Comparison of ENCODE assay signal across 11 cellular contexts in genomic region chr12:6374028-6374780, GRCh38. TPM values are rescaled to one million over a fixed set of nuclear protein-coding genes. Genes with fewer than 3 reads are reported as not detected.
DNase-seq lines count a peak whose midpoint lies in the region; ATAC-seq and TF ChIP-seq lines count a peak whose summit lies in the region.
"Had no signal": no experiment of that assay in that cellular context is flagged by ENCODE, and none has a peak within 500 bp of the region (broad histone marks: within the 10 kb centered on the region; RNA-seq: fewer than 3 reads in every experiment).

No MANE protein-coding gene starts in this region.

- peak overlapping the region; percentile 43 for H2BK5ac ChIP-seq in mesendoderm (ENCODE audit: low read length)

- TF ChIP-seq POLR2A in upper lobe of left lung (IDR thresholded peaks at IDR 0.05) (no peak), lower leg skin (IDR thresholded peaks at IDR 0.05) (no peak)

- no peak overlapping the region for H4K8ac ChIP-seq in mesendoderm (ENCODE audit: low read depth, low read length)

- peaks cover 27% of the 10 kb centered on the region for H3K79me2 ChIP-seq in mesendoderm (ENCODE audit: control insufficient read depth, insufficient read depth, low read length)

- no peak overlapping the region for H2BK120ac ChIP-seq in mesendoderm (ENCODE audit: low read depth, low read length)

- no peak for TF ChIP-seq EP300 in upper lobe of left lung (IDR thresholded peaks at IDR 0.05)

- WGBS in mesendoderm (ENCODE audit: extremely low coverage, insufficient coverage, low lambda C conversion rate) = no CpG with 5 or more reads among the region's 24 CpGs
- 73 to 88% methylated on average over 20 to 24 of the region's 24 CpGs for WGBS in upper lobe of left lung, 2 donors
- 90 to 94% methylated on average over 22 of the region's 24 CpGs for WGBS in lower leg skin, 2 donors

- peak overlapping the region; percentile 46 to 51 for H3K4me3 ChIP-seq in duodenal mucosa (ENCODE audit: low read depth in 1 of 2, low read length in 2 of 2)
- H3K4me3 ChIP-seq in mesendoderm (ENCODE audit: low read length) = peak overlapping the region; percentile 11
- peak overlapping the region; percentile 28 to 53 (median 48) for H3K4me3 ChIP-seq in upper lobe of left lung
- no peak overlapping the region for H3K4me3 ChIP-seq in lower leg skin (ENCODE audit: low read depth, poor library complexity, severe bottlenecking)

- TF ChIP-seq CTCF in upper lobe of left lung (IDR thresholded peaks at IDR 0.05) (no peak), lower leg skin (IDR thresholded peaks at IDR 0.05) (no peak)

- H3K4me2 ChIP-seq in mesendoderm (ENCODE audit: low read length) = peak overlapping the region; percentile 17

- no peak overlapping the region for H3K4ac ChIP-seq in mesendoderm (ENCODE audit: low read depth, low read length)

- H3K4me1 ChIP-seq in duodenal mucosa (ENCODE audit: control insufficient read depth in 1 of 2, insufficient read depth in 2 of 2, low read length in 2 of 2) = peaks cover 70 to 74% of the 10 kb centered on the region in 2 donors
- peaks cover 38% of the 10 kb centered on the region for H3K4me1 ChIP-seq in mesendoderm (ENCODE audit: control insufficient read depth, low read depth, low read length)
- H3K4me1 ChIP-seq in upper lobe of left lung = peaks cover 55 to 66% (median 64%) of the 10 kb centered on the region in 4 donors

- H3K27me3 ChIP-seq in duodenal mucosa (ENCODE audit: control insufficient read depth in 1 of 2, insufficient read depth in 2 of 2, low read length in 2 of 2) (no peaks in the 10 kb centered on the region), mesendoderm (ENCODE audit: insufficient read depth, low read length, poor library complexity) (no peaks in the 10 kb centered on the region), upper lobe of left lung (no peaks in the 10 kb centered on the region)

- peak overlapping the region; percentile 15 for H3K18ac ChIP-seq in mesendoderm (ENCODE audit: low read length)

- H3K27ac ChIP-seq in duodenal mucosa (ENCODE audit: low read depth, low read length) = peak overlapping the region; percentile 74
- H3K27ac ChIP-seq in mesendoderm (ENCODE audit: low read depth, low read length) = no peak overlapping the region
- peak overlapping the region; percentile 82 to 92 (median 88) for H3K27ac ChIP-seq in upper lobe of left lung

- H3K79me1 ChIP-seq in mesendoderm (ENCODE audit: low read length) = peaks cover 7% of the 10 kb centered on the region

- peak overlapping the region; percentile 86 for H3K56ac ChIP-seq in mesendoderm (ENCODE audit: low read length)

- DNase-seq in DMS79 treated with DMSO at 0.1 percent for 48 hours (lab: John Stamatoyannopoulos, UW) (peak; percentile 10), DMS79 (lab: John Stamatoyannopoulos, UW) (no peak), mesendoderm (peak; percentile 52), upper lobe of left lung (peak; percentile 21 to 80), T1000 (lab: John Stamatoyannopoulos, UW) (no peak), lower leg skin (ENCODE audit: low spot score in 2 of 2) (no peak), Kasumi-1 (lab: John Stamatoyannopoulos, UW) (no peak)
- DNase-seq: 8988T; activated T-cell treated with anti-CD3 and anti-CD28 coated beads, Interleukin-2, amount 50 U/mL, for 1 hour; KBM-7 had no signal

- no peak overlapping the region for H4K5ac ChIP-seq in mesendoderm (ENCODE audit: low read length)

- H2BK15ac ChIP-seq in mesendoderm (replicated peaks; ENCODE audit: low read depth) = no peak overlapping the region

- peak overlapping the region; percentile 92 for H3K23ac ChIP-seq in mesendoderm (ENCODE audit: low read length)

- H3K9me3 ChIP-seq in duodenal mucosa (ENCODE audit: control insufficient read depth in 1 of 2, low read length in 2 of 2) = no peaks in the 10 kb centered on the region
- no peaks in the 10 kb centered on the region for H3K9me3 ChIP-seq in upper lobe of left lung

- intact Hi-C loops in lower leg skin (cut with DNase I; ENCODE audit: low total_unique reads) = no loop called here

- H2AK5ac ChIP-seq in mesendoderm (ENCODE audit: low read length) = peak overlapping the region; percentile 66

- no peak for ATAC-seq in upper lobe of left lung (ENCODE audit: low FRiP score in 2 of 2)

- H3K9ac ChIP-seq in duodenal mucosa (ENCODE audit: low read depth in 1 of 2, low read length in 2 of 2) (peak overlapping the region; percentile 21 to 49), mesendoderm (ENCODE audit: low read length) (peak overlapping the region; percentile 63)

- H3K36me3 ChIP-seq in duodenal mucosa (ENCODE audit: control insufficient read depth in 1 of 2, insufficient read depth in 2 of 2, low read length in 2 of 2) (no peaks in the 10 kb centered on the region), mesendoderm (ENCODE audit: control insufficient read depth, insufficient read depth, low read length) (no peaks in the 10 kb centered on the region), upper lobe of left lung (no peaks in the 10 kb centered on the region)

RNA-seq across cellular contexts. Expression of gene SCNN1A, which starts 1.2 kb away (rescaled TPM):
- polyA plus RNA-seq in mesendoderm (2013, experiment 1 of 2) = 71.7 TPM
- polyA plus RNA-seq in mesendoderm (2013, experiment 2 of 2) = 73.4 TPM
- 100 to 1,000 TPM; 153 to 594 (median 346) TPM for total RNA-seq in upper lobe of left lung
- 100 to 1,000 TPM in 3 of 4 donors, 10 to 100 TPM in 1; 74.6 to 139 (median 119) TPM for total RNA-seq in lower leg skin

RNA-seq across cellular contexts. Expression of gene LTBR, which starts 9.8 kb away (rescaled TPM):
- polyA plus RNA-seq in mesendoderm (2013, experiment 1 of 2) = 16.5 TPM
- polyA plus RNA-seq in mesendoderm (2013, experiment 2 of 2) = 15.5 TPM
- total RNA-seq in upper lobe of left lung (100 to 1,000 TPM in 5 of 6 donors, 10 to 100 TPM in 1; 84.9 to 207 (median 150) TPM), lower leg skin (100 to 1,000 TPM; 174 to 298 (median 196) TPM)

RNA-seq across cellular contexts. Expression of gene TNFRSF1A, which starts 32.3 kb away (rescaled TPM):
- 87.0 TPM for polyA plus RNA-seq in mesendoderm (2013, experiment 1 of 2)
- 84.9 TPM for polyA plus RNA-seq in mesendoderm (2013, experiment 2 of 2)
- 100 to 1,000 TPM; 140 to 425 (median 202) TPM for total RNA-seq in upper lobe of left lung
- 100 to 1,000 TPM; 104 to 252 (median 186) TPM for total RNA-seq in lower leg skin

Comparison
In these comparisons a context has a peak if more than half of its experiments do, and no peak if none do; other contexts are left out.
1. DNase-seq: peak in DMS79 treated with DMSO at 0.1 percent for 48 hours (single experiment), mesendoderm (single experiment) and upper lobe of left lung (2 of 2); none in DMS79 (single experiment), T1000 (single experiment), lower leg skin (0 of 2) and Kasumi-1 (0 of 2).